ENCODE assay signal across 1 cellular context in the genomic region with DNA sequence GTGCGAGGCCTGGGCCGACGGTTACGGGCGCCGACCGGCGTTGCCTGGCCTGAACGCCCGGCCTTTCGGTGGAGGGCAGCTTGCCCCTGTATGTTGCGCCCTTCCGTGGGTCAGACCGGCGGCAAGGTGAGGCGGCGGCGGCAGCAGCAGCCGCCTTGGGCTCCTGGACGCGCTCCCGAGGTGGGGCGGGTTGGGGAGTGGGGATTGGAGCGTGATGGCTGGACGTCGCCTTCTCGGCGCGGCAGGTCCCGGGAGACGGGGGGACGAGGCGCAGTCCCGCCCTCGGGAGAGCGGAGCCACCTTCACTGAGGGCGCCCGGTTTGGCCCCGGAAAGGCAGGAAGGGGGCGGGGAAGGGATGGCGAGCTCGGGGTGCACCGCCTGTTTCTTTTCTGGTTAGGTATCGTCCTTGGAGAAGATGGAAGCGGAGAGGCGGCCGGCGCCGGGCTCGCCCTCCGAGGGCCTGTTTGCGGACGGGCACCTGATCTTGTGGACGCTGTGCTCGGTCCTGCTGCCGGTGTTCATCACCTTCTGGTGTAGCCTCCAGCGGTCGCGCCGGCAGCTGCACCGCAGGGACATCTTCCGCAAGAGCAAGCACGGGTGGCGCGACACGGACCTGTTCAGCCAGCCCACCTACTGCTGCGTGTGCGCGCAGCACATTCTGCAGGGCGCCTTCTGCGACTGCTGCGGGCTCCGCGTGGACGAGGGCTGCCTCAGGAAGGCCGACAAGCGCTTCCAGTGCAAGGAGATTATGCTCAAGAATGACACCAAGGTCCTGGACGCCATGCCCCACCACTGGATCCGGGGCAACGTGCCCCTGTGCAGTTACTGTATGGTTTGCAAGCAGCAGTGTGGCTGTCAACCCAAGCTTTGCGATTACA.
A peak's percentile ranks its signal among the peaks of the same experiment; 100 is the strongest.
TF ChIP-seq lines count a peak whose summit lies in the region.

No MANE protein-coding gene starts in this region.

TF ChIP-seq in HepG2, 621 proteins besides CTCF, POLR2A, EP300 and RAD21 (continued from another document and continues in another):
- TF ChIP-seq LRRFIP1 (CRISPR knock-in tag; conservative IDR thresholded peaks at IDR 0.05) (no peak), ZNF781 (CRISPR knock-in tag; IDR thresholded peaks at IDR 0.05; ENCODE audit: borderline replicate concordance, not compliant biosample characterization) (peak; percentile 72), CBX5 (CRISPR knock-in tag; IDR thresholded peaks at IDR 0.05; ENCODE audit: borderline replicate concordance) (no peak; the same call in 1 of the 2 replicates), SMARCE1 (IDR thresholded peaks at IDR 0.05; ENCODE audit: borderline replicate concordance) (no peak), HIC2 (CRISPR knock-in tag; IDR thresholded peaks at IDR 0.05; ENCODE audit: low read depth) (no peak), ZNF747 (CRISPR knock-in tag; IDR thresholded peaks at IDR 0.05; ENCODE audit: borderline replicate concordance) (no peak), SSRP1 (CRISPR knock-in tag; IDR thresholded peaks at IDR 0.05) (no peak), ZNF552 (CRISPR knock-in tag; IDR thresholded peaks at IDR 0.05; ENCODE audit: borderline replicate concordance) (peak; percentile 42; the same call in 1 of the 2 replicates), SATB2 (CRISPR knock-in tag; IDR thresholded peaks at IDR 0.05) (0 out of 2 replicates have a peak, but pooled peaks have one; percentile 20), U2AF2 (IDR thresholded peaks at IDR 0.05; ENCODE audit: low read depth, low read length) (no peak), ZBTB1 (CRISPR knock-in tag; IDR thresholded peaks at IDR 0.05; ENCODE audit: borderline replicate concordance) (no peak), ARID2 (CRISPR knock-in tag; IDR thresholded peaks at IDR 0.05; ENCODE audit: borderline replicate concordance) (no peak), RFX1 (IDR thresholded peaks at IDR 0.05) (no peak), HNF4A (CRISPR knock-in tag; IDR thresholded peaks at IDR 0.05) (no peak; the same call in 1 of the 2 replicates), MAZ (IDR thresholded peaks at IDR 0.05; ENCODE audit: borderline replicate concordance, low read depth, low read length) (no peak), MAZ (CRISPR knock-in tag; IDR thresholded peaks at IDR 0.05; ENCODE audit: low read depth) (peak; percentile 51; the same call in 1 of the 2 replicates), MTF2 (CRISPR knock-in tag; IDR thresholded peaks at IDR 0.05; ENCODE audit: borderline replicate concordance) (no peak), TBX2 (CRISPR knock-in tag; IDR thresholded peaks at IDR 0.05; ENCODE audit: borderline replicate concordance) (no peak; the same call in 1 of the 2 replicates), HMGXB4 (CRISPR knock-in tag; IDR thresholded peaks at IDR 0.05; ENCODE audit: borderline replicate concordance in 1 of 2, low read depth in 1 of 2) (no peak; a peak in 2 of 4 replicates), ZNF33B (CRISPR knock-in tag; IDR thresholded peaks at IDR 0.05) (no peak), CENPX (CRISPR knock-in tag; IDR thresholded peaks at IDR 0.05) (no peak), ZNF550 (CRISPR knock-in tag; IDR thresholded peaks at IDR 0.05; ENCODE audit: borderline replicate concordance) (no peak), ARNT2 (CRISPR knock-in tag; IDR thresholded peaks at IDR 0.05; ENCODE audit: low read depth) (0 out of 2 replicates have a peak, but pooled peaks have one; percentile 23), FOXK2 (IDR thresholded peaks at IDR 0.05) (no peak), SOX5 (CRISPR knock-in tag; IDR thresholded peaks at IDR 0.05; ENCODE audit: borderline replicate concordance) (no peak), ZNF564 (CRISPR knock-in tag; IDR thresholded peaks at IDR 0.05) (no peak), MZF1 (CRISPR knock-in tag; IDR thresholded peaks at IDR 0.05; ENCODE audit: borderline replicate concordance) (no peak), DMAP1 (CRISPR knock-in tag; IDR thresholded peaks at IDR 0.05) (no peak), CEBPG (CRISPR knock-in tag; IDR thresholded peaks at IDR 0.05) (no peak), EHMT2 (IDR thresholded peaks at IDR 0.05; ENCODE audit: borderline replicate concordance, low read depth, low read length) (no peak), MXI1 (IDR thresholded peaks at IDR 0.05; ENCODE audit: borderline replicate concordance, low read depth, low read length) (no peak; the same call in 2 of the 3 replicates), ATRX (CRISPR knock-in tag; IDR thresholded peaks at IDR 0.05; ENCODE audit: borderline replicate concordance) (no peak), KLF13 (CRISPR knock-in tag; IDR thresholded peaks at IDR 0.05) (no peak), ZNF570 (CRISPR knock-in tag; IDR thresholded peaks at IDR 0.05; ENCODE audit: borderline replicate concordance) (no peak), ATF7-NPFF (CRISPR knock-in tag; IDR thresholded peaks at IDR 0.05; ENCODE audit: low read depth) (no peak; the same call in 1 of the 2 replicates), CREM (IDR thresholded peaks at IDR 0.05) (no peak), CREM (CRISPR knock-in tag; IDR thresholded peaks at IDR 0.05) (no peak), NFE2 (CRISPR knock-in tag; IDR thresholded peaks at IDR 0.05) (no peak), GATAD1 (CRISPR knock-in tag; IDR thresholded peaks at IDR 0.05) (peak; percentile 16; the same call in 1 of the 2 replicates)
- TF ChIP-seq, protein P1, sequence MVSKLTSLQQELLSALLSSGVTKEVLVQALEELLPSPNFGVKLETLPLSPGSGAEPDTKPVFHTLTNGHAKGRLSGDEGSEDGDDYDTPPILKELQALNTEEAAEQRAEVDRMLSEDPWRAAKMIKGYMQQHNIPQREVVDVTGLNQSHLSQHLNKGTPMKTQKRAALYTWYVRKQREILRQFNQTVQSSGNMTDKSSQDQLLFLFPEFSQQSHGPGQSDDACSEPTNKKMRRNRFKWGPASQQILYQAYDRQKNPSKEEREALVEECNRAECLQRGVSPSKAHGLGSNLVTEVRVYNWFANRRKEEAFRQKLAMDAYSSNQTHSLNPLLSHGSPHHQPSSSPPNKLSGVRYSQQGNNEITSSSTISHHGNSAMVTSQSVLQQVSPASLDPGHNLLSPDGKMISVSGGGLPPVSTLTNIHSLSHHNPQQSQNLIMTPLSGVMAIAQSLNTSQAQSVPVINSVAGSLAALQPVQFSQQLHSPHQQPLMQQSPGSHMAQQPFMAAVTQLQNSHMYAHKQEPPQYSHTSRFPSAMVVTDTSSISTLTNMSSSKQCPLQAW (CRISPR knock-in tag; IDR thresholded peaks at IDR 0.05), result no peak
- TF ChIP-seq, protein P2, sequence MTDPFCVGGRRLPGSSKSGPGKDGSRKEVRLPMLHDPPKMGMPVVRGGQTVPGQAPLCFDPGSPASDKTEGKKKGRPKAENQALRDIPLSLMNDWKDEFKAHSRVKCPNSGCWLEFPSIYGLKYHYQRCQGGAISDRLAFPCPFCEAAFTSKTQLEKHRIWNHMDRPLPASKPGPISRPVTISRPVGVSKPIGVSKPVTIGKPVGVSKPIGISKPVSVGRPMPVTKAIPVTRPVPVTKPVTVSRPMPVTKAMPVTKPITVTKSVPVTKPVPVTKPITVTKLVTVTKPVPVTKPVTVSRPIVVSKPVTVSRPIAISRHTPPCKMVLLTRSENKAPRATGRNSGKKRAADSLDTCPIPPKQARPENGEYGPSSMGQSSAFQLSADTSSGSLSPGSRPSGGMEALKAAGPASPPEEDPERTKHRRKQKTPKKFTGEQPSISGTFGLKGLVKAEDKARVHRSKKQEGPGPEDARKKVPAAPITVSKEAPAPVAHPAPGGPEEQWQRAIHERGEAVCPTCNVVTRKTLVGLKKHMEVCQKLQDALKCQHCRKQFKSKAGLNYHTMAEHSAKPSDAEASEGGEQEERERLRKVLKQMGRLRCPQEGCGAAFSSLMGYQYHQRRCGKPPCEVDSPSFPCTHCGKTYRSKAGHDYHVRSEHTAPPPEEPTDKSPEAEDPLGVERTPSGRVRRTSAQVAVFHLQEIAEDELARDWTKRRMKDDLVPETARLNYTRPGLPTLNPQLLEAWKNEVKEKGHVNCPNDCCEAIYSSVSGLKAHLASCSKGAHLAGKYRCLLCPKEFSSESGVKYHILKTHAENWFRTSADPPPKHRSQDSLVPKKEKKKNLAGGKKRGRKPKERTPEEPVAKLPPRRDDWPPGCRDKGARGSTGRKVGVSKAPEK (CRISPR knock-in tag; IDR thresholded peaks at IDR 0.05; ENCODE audit: borderline replicate concordance), result peak; percentile 95
- TF ChIP-seq, protein P3, sequence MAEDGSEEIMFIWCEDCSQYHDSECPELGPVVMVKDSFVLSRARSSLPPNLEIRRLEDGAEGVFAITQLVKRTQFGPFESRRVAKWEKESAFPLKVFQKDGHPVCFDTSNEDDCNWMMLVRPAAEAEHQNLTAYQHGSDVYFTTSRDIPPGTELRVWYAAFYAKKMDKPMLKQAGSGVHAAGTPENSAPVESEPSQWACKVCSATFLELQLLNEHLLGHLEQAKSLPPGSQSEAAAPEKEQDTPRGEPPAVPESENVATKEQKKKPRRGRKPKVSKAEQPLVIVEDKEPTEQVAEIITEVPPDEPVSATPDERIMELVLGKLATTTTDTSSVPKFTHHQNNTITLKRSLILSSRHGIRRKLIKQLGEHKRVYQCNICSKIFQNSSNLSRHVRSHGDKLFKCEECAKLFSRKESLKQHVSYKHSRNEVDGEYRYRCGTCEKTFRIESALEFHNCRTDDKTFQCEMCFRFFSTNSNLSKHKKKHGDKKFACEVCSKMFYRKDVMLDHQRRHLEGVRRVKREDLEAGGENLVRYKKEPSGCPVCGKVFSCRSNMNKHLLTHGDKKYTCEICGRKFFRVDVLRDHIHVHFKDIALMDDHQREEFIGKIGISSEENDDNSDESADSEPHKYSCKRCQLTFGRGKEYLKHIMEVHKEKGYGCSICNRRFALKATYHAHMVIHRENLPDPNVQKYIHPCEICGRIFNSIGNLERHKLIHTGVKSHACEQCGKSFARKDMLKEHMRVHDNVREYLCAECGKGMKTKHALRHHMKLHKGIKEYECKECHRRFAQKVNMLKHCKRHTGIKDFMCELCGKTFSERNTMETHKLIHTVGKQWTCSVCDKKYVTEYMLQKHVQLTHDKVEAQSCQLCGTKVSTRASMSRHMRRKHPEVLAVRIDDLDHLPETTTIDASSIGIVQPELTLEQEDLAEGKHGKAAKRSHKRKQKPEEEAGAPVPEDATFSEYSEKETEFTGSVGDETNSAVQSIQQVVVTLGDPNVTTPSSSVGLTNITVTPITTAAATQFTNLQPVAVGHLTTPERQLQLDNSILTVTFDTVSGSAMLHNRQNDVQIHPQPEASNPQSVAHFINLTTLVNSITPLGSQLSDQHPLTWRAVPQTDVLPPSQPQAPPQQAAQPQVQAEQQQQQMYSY (CRISPR knock-in tag; IDR thresholded peaks at IDR 0.05), result no peak
- TF ChIP-seq, protein P4, sequence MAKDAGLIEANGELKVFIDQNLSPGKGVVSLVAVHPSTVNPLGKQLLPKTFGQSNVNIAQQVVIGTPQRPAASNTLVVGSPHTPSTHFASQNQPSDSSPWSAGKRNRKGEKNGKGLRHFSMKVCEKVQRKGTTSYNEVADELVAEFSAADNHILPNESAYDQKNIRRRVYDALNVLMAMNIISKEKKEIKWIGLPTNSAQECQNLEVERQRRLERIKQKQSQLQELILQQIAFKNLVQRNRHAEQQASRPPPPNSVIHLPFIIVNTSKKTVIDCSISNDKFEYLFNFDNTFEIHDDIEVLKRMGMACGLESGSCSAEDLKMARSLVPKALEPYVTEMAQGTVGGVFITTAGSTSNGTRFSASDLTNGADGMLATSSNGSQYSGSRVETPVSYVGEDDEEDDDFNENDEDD (CRISPR knock-in tag; IDR thresholded peaks at IDR 0.05; ENCODE audit: borderline replicate concordance), result peak; percentile 49; the same call in 1 of the 2 replicates
- TF ChIP-seq, protein P5, sequence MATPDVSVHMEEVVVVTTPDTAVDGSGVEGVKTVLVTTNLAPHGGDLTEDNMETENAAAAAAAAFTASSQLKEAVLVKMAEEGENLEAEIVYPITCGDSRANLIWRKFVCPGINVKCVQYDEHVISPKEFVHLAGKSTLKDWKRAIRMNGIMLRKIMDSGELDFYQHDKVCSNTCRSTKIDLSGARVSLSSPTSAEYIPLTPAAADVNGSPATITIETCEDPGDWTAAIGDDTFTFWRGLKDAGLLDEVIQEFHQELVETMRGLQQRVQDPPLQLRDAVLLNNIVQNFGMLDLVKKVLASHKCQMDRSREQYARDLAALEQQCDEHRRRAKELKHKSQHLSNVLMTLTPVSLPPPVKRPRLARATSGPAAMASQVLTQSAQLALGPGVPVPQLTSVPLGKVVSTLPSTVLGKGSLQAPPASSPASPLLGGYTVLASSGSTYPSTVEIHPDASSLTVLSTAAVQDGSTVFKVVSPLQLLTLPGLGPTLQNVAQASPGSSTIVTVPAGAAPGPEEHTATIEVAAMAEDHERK (CRISPR knock-in tag; IDR thresholded peaks at IDR 0.05; ENCODE audit: low read depth), result no peak
